ENCODE assay signal across 9 cellular contexts in genomic region chr6:98847767-98848538, GRCh38. TPM values are rescaled to one million over a fixed set of nuclear protein-coding genes. Genes with fewer than 3 reads are reported as not detected.
A peak's percentile ranks its signal among the peaks of the same experiment; 100 is the strongest.
DNase-seq lines count a peak whose midpoint lies in the region; ATAC-seq and TF ChIP-seq lines count a peak whose summit lies in the region.
"Had no signal": no experiment of that assay in that cellular context is flagged by ENCODE, and none has a peak within 500 bp of the region (broad histone marks: within the 10 kb centered on the region; RNA-seq: fewer than 3 reads in every experiment).

No MANE protein-coding gene starts in this region.

- peak; percentile 38 for DNase-seq in glutamatergic neuron
- no peak for DNase-seq in retinal pigment epithelial cell (ENCODE audit: low read depth)
- no peak for DNase-seq in stimulated activated CD4-positive, alpha-beta T cell treated with anti-CD3 and anti-CD28 coated beads, Interleukin-4, amount 100 ng/mL, for 4 hours
- DNase-seq in activated T-helper 1 cell treated with anti-CD3 and anti-CD28 coated beads, Interleukin-12 subunit alpha, Interleukin-12 subunit beta, Interleukin-2, Interleukin-4 antibody, amounts not matched to agents 30 ng/mL and 10 ng/mL and 1 ng/mL, durations not matched to agents 14 hours and 24 hours and 36 hours (ENCODE audit: low spot score): no peak
- DNase-seq in stimulated activated CD4-positive, alpha-beta T cell treated with anti-CD3 and anti-CD28 coated beads, Interleukin-4, amount 100 ng/mL, for 1 hour: no peak
- no peak for DNase-seq in NK-92 treated with Interleukin-12 subunit alpha and Interleukin-12 subunit beta, amount 100 ng/mL, for 24 hours (lab: John Stamatoyannopoulos, UW)

- peak overlapping the region; percentile 52 for H3K4me3 Mint-ChIP-seq in glutamatergic neuron (ENCODE audit: unreplicated experiment)
- no peak overlapping the region for H3K4me3 Mint-ChIP-seq in activated T-helper 1 cell treated with anti-CD3 and anti-CD28 coated beads, Interleukin-12 subunit alpha, Interleukin-12 subunit beta, Interleukin-2, Interleukin-4 antibody, amounts not matched to agents 30 ng/mL and 10 ng/mL and 1 ng/mL, durations not matched to agents 14 hours and 24 hours and 36 hours
- H3K4me3 Mint-ChIP-seq: T-helper 1 cell treated with Interleukin-12 subunit alpha and Interleukin-12 subunit beta and Interleukin-4 antibody, amounts not matched to agents 30 μg/mL and 1 μg/mL, for 36 hours had no signal

- peaks cover 5% of the 10 kb centered on the region for H3K36me3 Mint-ChIP-seq in glutamatergic neuron (ENCODE audit: unreplicated experiment)
- peaks cover 4% of the 10 kb centered on the region for H3K36me3 Mint-ChIP-seq in activated T-helper 1 cell treated with anti-CD3 and anti-CD28 coated beads, Interleukin-12 subunit alpha, Interleukin-12 subunit beta, Interleukin-2, Interleukin-4 antibody, amounts not matched to agents 30 ng/mL and 10 ng/mL and 1 ng/mL, durations not matched to agents 14 hours and 24 hours and 36 hours (ENCODE audit: low read depth)

- peak overlapping the region; percentile 44 for H3K4me3 ChIP-seq in retinal pigment epithelial cell (ENCODE audit: low read length)

- H3K27ac Mint-ChIP-seq in glutamatergic neuron (ENCODE audit: unreplicated experiment): no peak overlapping the region
- H3K27ac Mint-ChIP-seq in activated T-helper 1 cell treated with anti-CD3 and anti-CD28 coated beads, Interleukin-12 subunit alpha, Interleukin-12 subunit beta, Interleukin-2, Interleukin-4 antibody, amounts not matched to agents 30 ng/mL and 10 ng/mL and 1 ng/mL, durations not matched to agents 14 hours and 24 hours and 36 hours: no peak overlapping the region
- H3K27ac Mint-ChIP-seq: T-helper 1 cell treated with Interleukin-12 subunit alpha and Interleukin-12 subunit beta and Interleukin-4 antibody, amounts not matched to agents 30 μg/mL and 1 μg/mL, for 36 hours had no signal

- peak; percentile 41 for ATAC-seq in GM19035 (IDR thresholded peaks at IDR 0.05; ENCODE audit: unreplicated experiment)
- ATAC-seq in HG03025 (IDR thresholded peaks at IDR 0.05; ENCODE audit: low FRiP score, unreplicated experiment): peak; percentile 50

- peaks cover 14% of the 10 kb centered on the region for H3K4me1 Mint-ChIP-seq in glutamatergic neuron (ENCODE audit: low read depth, unreplicated experiment)
- H3K4me1 Mint-ChIP-seq in activated T-helper 1 cell treated with anti-CD3 and anti-CD28 coated beads, Interleukin-12 subunit alpha, Interleukin-12 subunit beta, Interleukin-2, Interleukin-4 antibody, amounts not matched to agents 30 ng/mL and 10 ng/mL and 1 ng/mL, durations not matched to agents 14 hours and 24 hours and 36 hours (ENCODE audit: low read depth): peaks cover 8% of the 10 kb centered on the region

- intact Hi-C loops in activated T-helper 1 cell treated with anti-CD3 and anti-CD28 coated beads, Interleukin-12 subunit alpha, Interleukin-12 subunit beta, Interleukin-2, Interleukin-4 antibody, amounts not matched to agents 30 ng/mL and 10 ng/mL and 1 ng/mL, durations not matched to agents 14 hours and 24 hours and 36 hours (cut with micrococcal nuclease): loop anchor here (2.0 to 5.0 kb wide), 2 partner anchors 79 to 1181 kb away; no protein-coding TSS in a partner anchor

- peaks cover 14% of the 10 kb centered on the region for H3K27me3 Mint-ChIP-seq in glutamatergic neuron (ENCODE audit: unreplicated experiment)
- peaks cover 75% of the 10 kb centered on the region for H3K27me3 Mint-ChIP-seq in activated T-helper 1 cell treated with anti-CD3 and anti-CD28 coated beads, Interleukin-12 subunit alpha, Interleukin-12 subunit beta, Interleukin-2, Interleukin-4 antibody, amounts not matched to agents 30 ng/mL and 10 ng/mL and 1 ng/mL, durations not matched to agents 14 hours and 24 hours and 36 hours (ENCODE audit: insufficient read depth)

- no peak for TF ChIP-seq CTCF in glutamatergic neuron (IDR thresholded peaks at IDR 0.05; ENCODE audit: partially characterized antibody, unreplicated experiment)
- peak; percentile 34 for TF ChIP-seq CTCF in retinal pigment epithelial cell (conservative IDR thresholded peaks at IDR 0.05; ENCODE audit: low read depth, low read length)

- peaks cover 32% of the 10 kb centered on the region for H3K9me3 Mint-ChIP-seq in glutamatergic neuron (ENCODE audit: unreplicated experiment)
- no peaks in the 10 kb centered on the region for H3K9me3 Mint-ChIP-seq in activated T-helper 1 cell treated with anti-CD3 and anti-CD28 coated beads, Interleukin-12 subunit alpha, Interleukin-12 subunit beta, Interleukin-2, Interleukin-4 antibody, amounts not matched to agents 30 ng/mL and 10 ng/mL and 1 ng/mL, durations not matched to agents 14 hours and 24 hours and 36 hours
- H3K9me3 Mint-ChIP-seq: T-helper 1 cell treated with Interleukin-12 subunit alpha and Interleukin-12 subunit beta and Interleukin-4 antibody, amounts not matched to agents 30 μg/mL and 1 μg/mL, for 36 hours had no signal

RNA-seq across cellular contexts. Expression of gene POU3F2, which starts 13.6 kb away (rescaled TPM):
- 71.0 TPM for total RNA-seq in glutamatergic neuron (ENCODE audit: unreplicated experiment)
- not detected in 2 replicates for total RNA-seq in activated T-helper 1 cell treated with anti-CD3 and anti-CD28 coated beads, Interleukin-12 subunit alpha, Interleukin-12 subunit beta, Interleukin-2, Interleukin-4 antibody, amounts not matched to agents 30 ng/mL and 10 ng/mL and 1 ng/mL, durations not matched to agents 14 hours and 24 hours and 36 hours

Comparison
In these comparisons a context has a peak if more than half of its experiments do, and no peak if none do; other contexts are left out.
1. RNA of gene POU3F2, which starts 13.6 kb away (total RNA-seq): 71.0 TPM in glutamatergic neuron (single experiment); not detected in activated T-helper 1 cell treated with anti-CD3 and anti-CD28 coated beads, Interleukin-12 subunit alpha, Interleukin-12 subunit beta, Interleukin-2, Interleukin-4 antibody, amounts not matched to agents 30 ng/mL and 10 ng/mL and 1 ng/mL, durations not matched to agents 14 hours and 24 hours and 36 hours; every median in the first group is over 10 times any median in the second.